10 cellular contexts compared by ENCODE assay signal in the genomic region with DNA sequence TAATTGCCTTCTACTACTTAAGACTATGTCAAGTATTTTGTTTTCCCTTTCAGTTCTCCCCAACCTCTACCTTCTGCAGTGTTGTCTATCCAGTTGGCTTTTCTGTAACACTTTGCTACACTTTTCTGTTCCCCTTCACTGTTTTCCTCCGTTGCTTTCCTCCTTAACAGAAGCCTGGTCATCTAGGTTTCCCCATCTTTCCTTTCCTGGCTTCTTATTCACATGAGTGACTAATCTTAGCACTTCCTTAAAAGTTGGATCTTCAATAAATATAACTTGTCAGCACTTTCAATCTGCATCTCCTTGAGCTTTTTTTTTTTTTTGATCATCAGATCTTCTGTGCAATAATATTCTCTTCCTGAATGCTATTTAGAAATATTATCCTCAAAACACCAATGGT. TPM values are rescaled to one million over a fixed set of nuclear protein-coding genes. Genes with fewer than 3 reads are reported as not detected.
DNase-seq lines count a peak whose midpoint lies in the region; ATAC-seq, FAIRE-seq and TF ChIP-seq lines count a peak whose summit lies in the region.
"Had no signal": no experiment of that assay in that cellular context is flagged by ENCODE, and none has a peak within 500 bp of the region (broad histone marks: within the 10 kb centered on the region; RNA-seq: fewer than 3 reads in every experiment).

No MANE protein-coding gene starts in this region.

- ATAC-seq in psoas muscle, result no peak
- ATAC-seq: activated T-cell treated with anti-CD3 and anti-CD28 coated beads, Interleukin-2, amount 50 U/mL, for 72 hours had no signal

- no peak for FAIRE-seq in bronchial epithelial cell (lab: Jason Lieb, UNC)

- H3K9me3 ChIP-seq in psoas muscle, result peaks cover 3% of the 10 kb centered on the region
- H3K9me3 ChIP-seq in neural progenitor cell (ENCODE audit: low read depth), result no peaks in the 10 kb centered on the region

- H3K27ac ChIP-seq in psoas muscle, result peak overlapping the region; percentile 8
- no peak overlapping the region for H3K27ac ChIP-seq in neural progenitor cell

- peaks cover 5% of the 10 kb centered on the region for H3K9me3 Mint-ChIP-seq in neural progenitor cell

- no peak overlapping the region for H2AFZ ChIP-seq in neural progenitor cell (replicated peaks)

- TF ChIP-seq CTCF in bronchial epithelial cell (IDR thresholded peaks at IDR 0.05; ENCODE audit: insufficient read depth, low read length, severe bottlenecking) (no peak), psoas muscle (IDR thresholded peaks at IDR 0.05) (no peak), neural progenitor cell (IDR thresholded peaks at IDR 0.05) (no peak)

- H3K4me1 ChIP-seq in psoas muscle (peaks cover 3% of the 10 kb centered on the region), neural progenitor cell (no peaks in the 10 kb centered on the region)

- H3K9ac ChIP-seq in neural progenitor cell, result no peak overlapping the region

- H3K36me3 Mint-ChIP-seq in neural progenitor cell, result peaks cover 1% of the 10 kb centered on the region

- no peak overlapping the region for H3K4me3 Mint-ChIP-seq in neural progenitor cell

- H3K27me3 Mint-ChIP-seq in neural progenitor cell (ENCODE audit: insufficient read depth, low read depth), result peaks cover 34% of the 10 kb centered on the region

- no peak overlapping the region for H3K4me2 ChIP-seq in neural progenitor cell

- 20 to 48% (median 25%) methylated on average over 1 of the region's 1 CpG for WGBS in psoas muscle, 3 donors

- H3K27me3 ChIP-seq in bronchial epithelial cell (ENCODE audit: control insufficient read depth, insufficient read depth, low read length) (peaks cover 12% of the 10 kb centered on the region), psoas muscle (ENCODE audit: insufficient read depth in 3 of 3, low read length in 2 of 3) (peaks cover 0 to 39% (median 5%) of the 10 kb centered on the region in 3 donors), neural progenitor cell (peaks cover 77% of the 10 kb centered on the region)

- H3K4me1 Mint-ChIP-seq in neural progenitor cell, result peaks cover 9% of the 10 kb centered on the region

- no peaks in the 10 kb centered on the region for H3F3A ChIP-seq in neural progenitor cell (ENCODE audit: low read depth)

- no peaks in the 10 kb centered on the region for H4K20me1 ChIP-seq in neural progenitor cell (ENCODE audit: low read depth)

- H3K36me3 ChIP-seq in bronchial epithelial cell (ENCODE audit: control insufficient read depth, insufficient read depth, low read length) (no peaks in the 10 kb centered on the region), psoas muscle (ENCODE audit: insufficient read depth in 1 of 2, low read depth in 1 of 2) (no peaks in the 10 kb centered on the region), neural progenitor cell (no peaks in the 10 kb centered on the region)

- intact Hi-C loops in psoas muscle (cut with DNase I), result no loop called here

- DNase-seq in CD1c-positive myeloid dendritic cell (ENCODE audit: extremely low spot score), result peak; percentile 84
- DNase-seq in HT1080 (ENCODE audit: low read depth), result peak; percentile 41
- peak; percentile 47 for DNase-seq in bronchial epithelial cell (ENCODE audit: low read depth)
- no peak for DNase-seq in psoas muscle
- DNase-seq in neural progenitor cell (ENCODE audit: low spot score), result no peak
- no peak for DNase-seq in GM19238 (ENCODE audit: insufficient read length, low spot score)
- no peak for DNase-seq in NCI-H524 treated with DMSO at 0.1 percent for 48 hours (lab: John Stamatoyannopoulos, UW)
- DNase-seq in SK-N-DZ (ENCODE audit: low spot score), result no peak
- DNase-seq: activated T-cell treated with anti-CD3 and anti-CD28 coated beads, Interleukin-2, amount 50 U/mL, for 72 hours; GDM1 had no signal

- no peaks in the 10 kb centered on the region for H3K79me2 ChIP-seq in neural progenitor cell (ENCODE audit: low read depth)

- H3K27ac Mint-ChIP-seq in neural progenitor cell, result no peak overlapping the region

- H3K4me3 ChIP-seq in bronchial epithelial cell (ENCODE audit: low read depth, low read length) (no peak overlapping the region), psoas muscle (no peak overlapping the region), neural progenitor cell (no peak overlapping the region)

RNA-seq across cellular contexts. Expression of gene SLFN11, which starts 2.8 kb away (rescaled TPM):
- total RNA-seq in HT1080 (2014; rRNA removed; shearing (Covaris generic)), result 16.0 and 18.5 TPM in 2 replicates
- 1.9 and 4.4 TPM in 2 replicates for polyA plus RNA-seq in HT1080 (2015; cell fraction: cytosol; rRNA removed)
- 11.7 and 15.4 TPM in 2 replicates for polyA plus RNA-seq in HT1080 (2015; cell fraction: nucleus; rRNA removed)
- total RNA-seq in bronchial epithelial cell (3.8 and 6.1 TPM in 2 replicates), psoas muscle (10 to 100 TPM in 1 of 4 donors, 1 to 10 TPM in 3; 6.9 to 11.3 (median 8.8) TPM), neural progenitor cell (ENCODE audit: low replicate concordance) (0.02 and 0.71 TPM in 2 replicates)
- polyA plus RNA-seq in psoas muscle, result 1 to 10 TPM; 1.8 to 7.0 (median 3.4) TPM
- polyA plus RNA-seq in SK-N-DZ (2014; cell fraction: cytosol; rRNA removed), result not detected in 2 replicates
- polyA plus RNA-seq in SK-N-DZ (2014; cell fraction: nucleus; rRNA removed), result not detected in 2 replicates

RNA-seq across cellular contexts. Expression of gene SLFN12, which starts 56.1 kb away (rescaled TPM):
- total RNA-seq in HT1080 (2014; rRNA removed; shearing (Covaris generic)), result 7.7 and 13.3 TPM in 2 replicates
- polyA plus RNA-seq in HT1080 (2015; cell fraction: cytosol; rRNA removed), result 6.9 and 7.9 TPM in 2 replicates
- 29.8 and 30.9 TPM in 2 replicates for polyA plus RNA-seq in HT1080 (2015; cell fraction: nucleus; rRNA removed)
- 2.3 and 4.2 TPM in 2 replicates for total RNA-seq in bronchial epithelial cell
- 1 to 10 TPM; 1.3 to 3.8 (median 1.9) TPM for total RNA-seq in psoas muscle
- polyA plus RNA-seq in psoas muscle, result under 1 TPM; 0.34 to 0.92 (median 0.62) TPM
- total RNA-seq in neural progenitor cell (ENCODE audit: low replicate concordance), result 6.8 and 7.2 TPM in 2 replicates
- not detected in 2 replicates for polyA plus RNA-seq in SK-N-DZ (2014; cell fraction: cytosol; rRNA removed)
- polyA plus RNA-seq in SK-N-DZ (2014; cell fraction: nucleus; rRNA removed), result 0.49 TPM in 1 of 2 replicates, not detected in the other

Comparison
In these comparisons a context has a peak if more than half of its experiments do, and no peak if none do; other contexts are left out.
1. DNase-seq: peak in CD1c-positive myeloid dendritic cell (single experiment), HT1080 (single experiment) and bronchial epithelial cell (single experiment); none in psoas muscle (0 of 2), neural progenitor cell (single experiment), GM19238 (single experiment), NCI-H524 treated with DMSO at 0.1 percent for 48 hours (single experiment) and SK-N-DZ (single experiment).